Comparison of ENCODE assay signal across 23 cellular contexts in genomic region chr3:58130591-58130990, GRCh38.
DNase-seq lines count a peak whose midpoint lies in the region; ATAC-seq, FAIRE-seq and TF ChIP-seq lines count a peak whose summit lies in the region.
"Had no signal": no experiment of that assay in that cellular context is flagged by ENCODE, and none has a peak within 500 bp of the region (broad histone marks: within the 10 kb centered on the region; RNA-seq: fewer than 3 reads in every experiment).

No MANE protein-coding gene starts in this region.

- CTCF ChIA-PET in HepG2 (lab: Yijun Ruan, JAX; ENCODE audit: low intra/inter-chr PET ratio, low total read pairs): no interaction called here

- no peak for TF ChIP-seq CTCF in HepG2 (CRISPR knock-in tag; IDR thresholded peaks at IDR 0.05)
- no peak for TF ChIP-seq CTCF in right lobe of liver (IDR thresholded peaks at IDR 0.05)
- TF ChIP-seq CTCF in VCaP (conservative IDR thresholded peaks at IDR 0.05): no peak
- TF ChIP-seq CTCF in nephron progenitor cell (IDR thresholded peaks at IDR 0.05): no peak
- no peak for TF ChIP-seq CTCF in stomach (IDR thresholded peaks at IDR 0.05)

- ATAC-seq in HepG2 (no peak; the same call in 1 of the 3 replicates), right lobe of liver (no peak), HG03342 (IDR thresholded peaks at IDR 0.05; ENCODE audit: unreplicated experiment) (no peak)

- H3K4me1 ChIP-seq in HepG2 (ENCODE audit: insufficient read depth, low read length): no peaks in the 10 kb centered on the region
- peaks cover 0 to 11% (median 2%) of the 10 kb centered on the region in 4 donors for H3K4me1 ChIP-seq in right lobe of liver
- peaks cover 0 to 12% (median 2%) of the 10 kb centered on the region in 4 donors for H3K4me1 ChIP-seq in stomach
- H3K4me1 ChIP-seq: BE2C, HAP-1 had no signal

- peaks cover 3% of the 10 kb centered on the region for H3K27me3 Mint-ChIP-seq in nephron progenitor cell (ENCODE audit: low read depth, poor library complexity)
- H3K27me3 Mint-ChIP-seq: CD4-positive, alpha-beta T cell had no signal

- H3K4me3 ChIP-seq in HepG2 (replicated peaks in 1 of 3; ENCODE audit: insufficient read depth in 1 of 3, low read depth in 2 of 3, low read length in 3 of 3): no peak overlapping the region
- H3K4me3 ChIP-seq in right lobe of liver: no peak overlapping the region
- no peak overlapping the region for H3K4me3 ChIP-seq in stomach
- H3K4me3 ChIP-seq: A549; BLaER1 treated with 17β-estradiol and CSF1 and Interleukin-3, amounts not matched to agents 10 nM and 100 nM; HAP-1 had no signal

- intact Hi-C loops in HepG2 (cut with micrococcal nuclease; ENCODE audit: unreplicated experiment) (no loop called here), right lobe of liver (cut with DNase I) (no loop called here), stomach (cut with DNase I; ENCODE audit: low total_unique reads) (no loop called here)

- H3K36me3 ChIP-seq in HepG2 (replicated peaks in 1 of 2; ENCODE audit: control insufficient read depth in 1 of 2, insufficient read depth in 2 of 2, low read length in 2 of 2) (peaks cover 54 to 92% of the 10 kb centered on the region in 2 experiments), right lobe of liver (peaks cover 0 to 41% (median 19%) of the 10 kb centered on the region in 4 donors), stomach (peaks cover 63 to 99% (median 98%) of the 10 kb centered on the region in 4 donors)
- H3K36me3 ChIP-seq: BE2C had no signal

- no peak overlapping the region for H3K9ac ChIP-seq in HepG2 (ENCODE audit: insufficient read depth, low read depth, low read length)
- H3K9ac ChIP-seq: BLaER1 treated with 17β-estradiol and CSF1 and Interleukin-3, amounts not matched to agents 10 nM and 100 nM had no signal

- no peak for TF ChIP-seq POLR2A in HepG2 (IDR thresholded peaks at IDR 0.05; ENCODE audit: insufficient read depth in 1 of 2, low read depth in 2 of 2, low read length in 2 of 2)
- no peak for TF ChIP-seq POLR2A in right lobe of liver (IDR thresholded peaks at IDR 0.05)
- TF ChIP-seq POLR2A in stomach (IDR thresholded peaks at IDR 0.05): no peak

- DNase-seq in HepG2 (ENCODE audit: low spot score) (no peak), right lobe of liver (no peak), nephron progenitor cell (no peak), GF-D8 (lab: John Stamatoyannopoulos, UW) (no peak), stomach (no peak)
- DNase-seq: 8988T; ACHN; AML-193; BE2C; Calu3; CD4-positive, alpha-beta T cell; CD8-positive, alpha-beta memory T cell; DMS53; GOT3; HFFc6 had no signal

- in situ Hi-C loops in HepG2 (cut with HindIII; ENCODE audit: extremely low pct_ligation_motif_present, low pct_unique_long_range_greater_than_20kb): no loop called here

- peaks cover 91% of the 10 kb centered on the region for H3K36me3 Mint-ChIP-seq in nephron progenitor cell (ENCODE audit: low read depth)

- 100% methylated on average over 8 of the region's 11 CpGs for WGBS in HepG2 (ENCODE audit: low lambda C conversion rate)
- WGBS in right lobe of liver (ENCODE audit: insufficient coverage, low coverage, low lambda C conversion rate, missing lambda C conversion rate): 76% methylated on average over 2 of the region's 11 CpGs
- WGBS in stomach, 5 donors: 77 to 94% (median 92%) methylated on average over 9 to 11 of the region's 11 CpGs

- peaks cover 3% of the 10 kb centered on the region for H3K79me2 ChIP-seq in HepG2 (ENCODE audit: insufficient read depth, low read length)

- no peak for FAIRE-seq in HepG2 (lab: Jason Lieb, UNC)
- FAIRE-seq: A549, GM12892, H54 had no signal

- BruUV-seq in HepG2 (replicated peaks; lab: Mats Ljungman, UMichigan): no TSS peak

- POLR2A ChIA-PET in HepG2 (lab: Yijun Ruan, JAX): no interaction called here

- H3K9me3 ChIP-seq in HepG2 (ENCODE audit: low read length) (no peaks in the 10 kb centered on the region), right lobe of liver (no peaks in the 10 kb centered on the region), stomach (no peaks in the 10 kb centered on the region)
- H3K9me3 ChIP-seq: A549, BE2C, HAP-1 had no signal

- H3K27me3 ChIP-seq in HepG2 (ENCODE audit: control insufficient read depth in 1 of 2, insufficient read depth in 2 of 2, low read length in 2 of 2) (no peaks in the 10 kb centered on the region), right lobe of liver (no peaks in the 10 kb centered on the region), stomach (no peaks in the 10 kb centered on the region)
- H3K27me3 ChIP-seq: BE2C; BLaER1 treated with 17β-estradiol and CSF1 and Interleukin-3, amounts not matched to agents 10 nM and 100 nM had no signal

- H3K27ac ChIP-seq in HepG2 (ENCODE audit: extremely low read length, insufficient read depth, low read length) (no peak overlapping the region), right lobe of liver (no peak overlapping the region), VCaP (peak overlapping the region; percentile 25; the same call in 1 of the 2 replicates), stomach (no peak overlapping the region)
- H3K27ac ChIP-seq: A549; BLaER1 treated with 17β-estradiol and CSF1 and Interleukin-3, amounts not matched to agents 10 nM and 100 nM had no signal

- H3K4me2 ChIP-seq in HepG2 (ENCODE audit: low read depth, low read length): no peak overlapping the region
- H3K4me2 ChIP-seq: A549 had no signal

- H3K27ac Mint-ChIP-seq in nephron progenitor cell: peak overlapping the region; percentile 47
- H3K27ac Mint-ChIP-seq: CD14-positive monocyte; CD4-positive, alpha-beta T cell; HFFc6 had no signal

- peaks cover 23% of the 10 kb centered on the region for H3K4me1 Mint-ChIP-seq in nephron progenitor cell

- peaks cover 9% of the 10 kb centered on the region for H4K20me1 ChIP-seq in HepG2 (ENCODE audit: insufficient read depth, low read length)

- TF ChIP-seq EP300 in HepG2 (IDR thresholded peaks at IDR 0.05; ENCODE audit: low read depth in 2 of 2, low read length in 2 of 2) (no peak), HepG2 (CRISPR knock-in tag; IDR thresholded peaks at IDR 0.05; ENCODE audit: borderline replicate concordance) (no peak), stomach (IDR thresholded peaks at IDR 0.05) (no peak)

- no peak overlapping the region for H3K4me3 Mint-ChIP-seq in nephron progenitor cell
- H3K4me3 Mint-ChIP-seq: CD14-positive monocyte; CD4-positive, alpha-beta T cell; CD8-positive, alpha-beta memory T cell; HFFc6 had no signal

- H2AFZ ChIP-seq in HepG2 (ENCODE audit: low read length): no peak overlapping the region

- H3K9me3 Mint-ChIP-seq in nephron progenitor cell: peaks cover 17% of the 10 kb centered on the region
- H3K9me3 Mint-ChIP-seq: CD4-positive, alpha-beta T cell; CD8-positive, alpha-beta memory T cell; HFFc6 had no signal

- no peak for TF ChIP-seq RAD21 in HepG2 (CRISPR knock-in tag; IDR thresholded peaks at IDR 0.05)

TF ChIP-seq in HepG2, 621 proteins besides CTCF, POLR2A, EP300 and RAD21:
- TF ChIP-seq SYNCRIP (IDR thresholded peaks at IDR 0.05; ENCODE audit: insufficient read depth, low read depth, low read length) (no peak), POLR2G (IDR thresholded peaks at IDR 0.05; ENCODE audit: low read depth, low read length) (0 out of 2 replicates have a peak, but pooled peaks have one; percentile 4), PPARG (CRISPR knock-in tag; conservative IDR thresholded peaks at IDR 0.05) (no peak)
